ENCODE assay signal across 9 cellular contexts in the genomic region with DNA sequence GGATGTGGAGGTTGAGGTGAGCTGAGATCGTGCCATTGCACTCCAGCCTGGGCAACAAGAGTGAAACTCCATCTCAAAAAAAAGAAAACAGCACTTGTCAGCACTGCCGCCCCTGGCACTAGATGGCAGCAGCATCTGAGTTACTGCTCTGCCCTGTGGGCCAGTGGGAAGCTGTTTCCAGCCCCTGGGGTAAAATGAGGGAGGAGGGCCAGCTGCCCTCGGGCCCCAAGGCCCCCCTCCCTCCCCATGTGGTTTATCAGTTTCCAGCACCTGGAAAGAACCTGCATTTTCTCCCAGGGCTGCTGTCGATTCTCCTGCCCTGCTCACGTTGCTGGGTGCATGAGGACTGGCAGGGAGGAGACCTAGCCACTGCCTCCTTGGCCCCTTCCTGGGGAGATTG. TPM values are rescaled to one million over a fixed set of nuclear protein-coding genes. Genes with fewer than 3 reads are reported as not detected.
DNase-seq lines count a peak whose midpoint lies in the region; ATAC-seq, FAIRE-seq and TF ChIP-seq lines count a peak whose summit lies in the region.
"Had no signal": no experiment of that assay in that cellular context is flagged by ENCODE, and none has a peak within 500 bp of the region (broad histone marks: within the 10 kb centered on the region; RNA-seq: fewer than 3 reads in every experiment).

No MANE protein-coding gene starts in this region.

- H2BK5ac ChIP-seq in trophoblast cell (ENCODE audit: low read depth, low read length, poor library complexity), result no peak overlapping the region

- no peaks in the 10 kb centered on the region for H3K9me3 ChIP-seq in trophoblast cell (ENCODE audit: insufficient read depth, low read depth, low read length)

- H3K79me1 ChIP-seq in trophoblast cell (ENCODE audit: low read length), result no peaks in the 10 kb centered on the region

- no peak overlapping the region for H3K27ac ChIP-seq in trophoblast cell (ENCODE audit: low read depth, low read length)
- H3K27ac ChIP-seq: epithelial cell of prostate had no signal

- no peak overlapping the region for H2BK120ac ChIP-seq in trophoblast cell (ENCODE audit: insufficient read depth, low read length, poor library complexity)

- H3K4me3 ChIP-seq in trophoblast cell (ENCODE audit: low read depth, low read length), result no peak overlapping the region

- ATAC-seq in activated CD8-positive, alpha-beta T cell treated with anti-CD3 and anti-CD28 coated beads for 36 hours, result peak; percentile 84
- ATAC-seq in HG02678 (IDR thresholded peaks at IDR 0.05; ENCODE audit: unreplicated experiment) (no peak), HG03196 (IDR thresholded peaks at IDR 0.05; ENCODE audit: unreplicated experiment) (no peak)

- no peak overlapping the region for H3K9ac ChIP-seq in trophoblast cell (ENCODE audit: low read length)

- no peak overlapping the region for H3K18ac ChIP-seq in trophoblast cell (ENCODE audit: low read length)

- CTCF ChIA-PET in activated CD8-positive, alpha-beta T cell treated with anti-CD3 and anti-CD28 coated beads for 36 hours (lab: Charles Lee), result interaction anchor here (0.6 to 3.2 kb wide), 9 partner anchors 8 to 98 kb away, joined by 3 to 11 read pairs (median 3); partner anchors contain the start of gene GTF3C5

- WGBS in trophoblast cell (ENCODE audit: extremely low coverage, insufficient coverage, insufficient read length), result no CpG with 5 or more reads among the region's 5 CpGs

- no peaks in the 10 kb centered on the region for H3K4me1 ChIP-seq in trophoblast cell (ENCODE audit: control insufficient read depth in 1 of 2, insufficient read depth in 2 of 2, low read length in 2 of 2)

- peaks cover 34% of the 10 kb centered on the region for H3K36me3 Mint-ChIP-seq in activated CD8-positive, alpha-beta T cell treated with anti-CD3 and anti-CD28 coated beads for 36 hours (ENCODE audit: low read depth)
- H3K36me3 Mint-ChIP-seq in immature natural killer cell, result peaks cover 4 to 30% (median 13%) of the 10 kb centered on the region in 3 donors

- no peak overlapping the region for H2AK5ac ChIP-seq in trophoblast cell (ENCODE audit: low read length)

- H2BK12ac ChIP-seq in trophoblast cell (ENCODE audit: low read length), result no peak overlapping the region

- H3K4me2 ChIP-seq in trophoblast cell (ENCODE audit: low read length), result no peak overlapping the region

- H3K79me2 ChIP-seq in trophoblast cell (ENCODE audit: control insufficient read depth, insufficient read depth, low read length, poor library complexity), result no peaks in the 10 kb centered on the region

- peak; percentile 51 for TF ChIP-seq CTCF in activated CD8-positive, alpha-beta T cell treated with anti-CD3 and anti-CD28 coated beads for 36 hours (IDR thresholded peaks at IDR 0.05)

- no peak overlapping the region for H4K8ac ChIP-seq in trophoblast cell (ENCODE audit: low read depth, low read length)

- H3K23ac ChIP-seq in trophoblast cell (ENCODE audit: low read length), result no peak overlapping the region

- H3K14ac ChIP-seq in trophoblast cell (ENCODE audit: low read length), result no peak overlapping the region

- POLR2A ChIA-PET in activated CD8-positive, alpha-beta T cell treated with anti-CD3 and anti-CD28 coated beads for 36 hours (lab: Charles Lee), result interaction anchor here (1.0 kb wide), 1 partner anchor 17 kb away, joined by 8 read pairs; the partner anchor contains the start of gene GTF3C5

- H3K27ac Mint-ChIP-seq in activated CD8-positive, alpha-beta T cell treated with anti-CD3 and anti-CD28 coated beads for 36 hours, result no peak overlapping the region
- no peak overlapping the region for H3K27ac Mint-ChIP-seq in immature natural killer cell

- no peak overlapping the region for H3K4me3 Mint-ChIP-seq in activated CD8-positive, alpha-beta T cell treated with anti-CD3 and anti-CD28 coated beads for 36 hours
- H3K4me3 Mint-ChIP-seq in immature natural killer cell, result no peak overlapping the region

- no peaks in the 10 kb centered on the region for H3K9me3 Mint-ChIP-seq in activated CD8-positive, alpha-beta T cell treated with anti-CD3 and anti-CD28 coated beads for 36 hours
- H3K9me3 Mint-ChIP-seq in immature natural killer cell, result no peaks in the 10 kb centered on the region

- intact Hi-C loops in activated CD8-positive, alpha-beta T cell treated with anti-CD3 and anti-CD28 coated beads for 36 hours (cut with micrococcal nuclease), result no loop called here

- H4K91ac ChIP-seq in trophoblast cell (ENCODE audit: low read depth, low read length), result no peak overlapping the region

- FAIRE-seq in HTR-8/SVneo (lab: Jason Lieb, UNC), result no peak

- no peak overlapping the region for H2AFZ ChIP-seq in trophoblast cell (ENCODE audit: insufficient read depth, low read length, poor library complexity)

- H3K27me3 Mint-ChIP-seq in activated CD8-positive, alpha-beta T cell treated with anti-CD3 and anti-CD28 coated beads for 36 hours, result no peaks in the 10 kb centered on the region
- H3K27me3 Mint-ChIP-seq in immature natural killer cell (ENCODE audit: low read depth in 3 of 3), result peaks cover 0 to 3% (median 2%) of the 10 kb centered on the region in 3 donors

- peaks cover 72 to 77% of the 10 kb centered on the region in 2 experiments for H3K36me3 ChIP-seq in trophoblast cell (ENCODE audit: control insufficient read depth in 1 of 2, insufficient read depth in 2 of 2, low read length in 2 of 2)

- DNase-seq in COR-L47 (lab: John Stamatoyannopoulos, UW) (peak; percentile 24), HTR-8/SVneo (ENCODE audit: insufficient read length, low spot score) (peak; percentile 34), immature natural killer cell (peak in 2 of 3 donors; percentile 21 to 40), cerebellar cortex (ENCODE audit: low spot score) (no peak), trophoblast cell (no peak)
- peak; percentile 54 for DNase-seq in activated CD8-positive, alpha-beta T cell treated with anti-CD3 and anti-CD28 coated beads for 36 hours

- H3K27me3 ChIP-seq in trophoblast cell (ENCODE audit: insufficient read depth, low read length), result no peaks in the 10 kb centered on the region

- H3K4ac ChIP-seq in trophoblast cell (ENCODE audit: low read depth, low read length), result no peak overlapping the region

- peaks cover 7% of the 10 kb centered on the region for H3K4me1 Mint-ChIP-seq in activated CD8-positive, alpha-beta T cell treated with anti-CD3 and anti-CD28 coated beads for 36 hours (ENCODE audit: low read depth)
- no peaks in the 10 kb centered on the region for H3K4me1 Mint-ChIP-seq in immature natural killer cell

- no peak overlapping the region for H4K12ac ChIP-seq in trophoblast cell (ENCODE audit: low read depth, low read length)

RNA-seq across cellular contexts. Expression of gene CEL, which starts 13.2 kb away (rescaled TPM):
- total RNA-seq in activated CD8-positive, alpha-beta T cell treated with anti-CD3 and anti-CD28 coated beads for 36 hours, result 1 to 10 TPM; 2.9 to 3.0 TPM
- polyA plus RNA-seq in immature natural killer cell, result not detected
- polyA plus RNA-seq in trophoblast cell (2013), result 1.3 and 1.6 TPM in 2 replicates

RNA-seq across cellular contexts. Expression of gene GTF3C5, which starts 17.8 kb away (rescaled TPM):
- total RNA-seq in activated CD8-positive, alpha-beta T cell treated with anti-CD3 and anti-CD28 coated beads for 36 hours, result 10 to 100 TPM; 87.6 to 95.3 TPM
- 10 to 100 TPM; 31.0 to 52.7 (median 41.0) TPM for polyA plus RNA-seq in immature natural killer cell
- polyA plus RNA-seq in trophoblast cell (2013), result 48.5 and 48.9 TPM in 2 replicates

Comparison
In these comparisons a context has a peak if more than half of its experiments do, and no peak if none do; other contexts are left out.
1. DNase-seq: peak in COR-L47 (single experiment), HTR-8/SVneo (single experiment), activated CD8-positive, alpha-beta T cell treated with anti-CD3 and anti-CD28 coated beads for 36 hours (single experiment) and immature natural killer cell (2 of 3); none in cerebellar cortex (single experiment) and trophoblast cell (0 of 2).